ENCODE assay signal across 1 cellular context in the genomic region with DNA sequence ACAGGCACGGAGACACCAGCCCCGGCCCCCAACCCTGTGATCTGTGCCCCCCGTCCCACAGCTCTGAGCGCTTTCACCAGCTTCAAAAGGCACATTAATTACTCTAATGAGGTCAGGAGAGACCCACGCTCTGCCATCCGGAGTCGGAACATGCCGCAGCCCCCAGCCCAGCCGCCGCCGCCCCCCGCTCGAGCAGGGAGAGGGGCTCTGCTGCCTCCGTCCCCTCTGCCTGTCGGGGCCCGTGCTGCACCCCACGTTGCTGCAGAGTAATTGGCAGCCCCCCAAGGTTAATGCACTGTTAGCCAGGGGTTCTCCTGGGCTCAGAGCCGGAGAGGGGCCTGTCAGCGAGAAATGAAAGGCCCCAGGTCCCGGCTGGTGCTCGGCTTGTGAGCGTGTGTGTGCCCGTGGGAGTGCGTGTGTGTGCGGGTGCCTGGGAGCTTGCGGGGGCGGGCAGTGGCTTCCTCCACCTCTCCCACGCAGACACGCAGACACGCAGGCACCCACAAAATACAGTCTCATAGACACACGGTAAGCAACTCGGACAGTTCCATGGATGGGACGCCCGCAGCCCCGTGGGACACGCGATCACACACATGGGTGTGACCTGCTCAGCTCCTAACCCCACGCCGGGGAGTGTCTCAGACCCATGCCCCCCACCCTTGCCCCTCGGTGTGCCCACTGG.
TF ChIP-seq lines count a peak whose summit lies in the region.

No MANE protein-coding gene starts in this region.

TF ChIP-seq in HepG2, 621 proteins besides CTCF, POLR2A, EP300 and RAD21:
- TF ChIP-seq RBFOX2 (IDR thresholded peaks at IDR 0.05; ENCODE audit: low read depth, low read length) (peak; percentile 37; the same call in 1 of the 2 replicates), AGO1 (IDR thresholded peaks at IDR 0.05; ENCODE audit: low read depth, low read length, poor library complexity, severe bottlenecking) (peak; percentile 44), AGO2 (optimal IDR thresholded peaks at IDR 0.05; ENCODE audit: low read depth, low read length) (peak; percentile 82)
- TF ChIP-seq, protein P1, sequence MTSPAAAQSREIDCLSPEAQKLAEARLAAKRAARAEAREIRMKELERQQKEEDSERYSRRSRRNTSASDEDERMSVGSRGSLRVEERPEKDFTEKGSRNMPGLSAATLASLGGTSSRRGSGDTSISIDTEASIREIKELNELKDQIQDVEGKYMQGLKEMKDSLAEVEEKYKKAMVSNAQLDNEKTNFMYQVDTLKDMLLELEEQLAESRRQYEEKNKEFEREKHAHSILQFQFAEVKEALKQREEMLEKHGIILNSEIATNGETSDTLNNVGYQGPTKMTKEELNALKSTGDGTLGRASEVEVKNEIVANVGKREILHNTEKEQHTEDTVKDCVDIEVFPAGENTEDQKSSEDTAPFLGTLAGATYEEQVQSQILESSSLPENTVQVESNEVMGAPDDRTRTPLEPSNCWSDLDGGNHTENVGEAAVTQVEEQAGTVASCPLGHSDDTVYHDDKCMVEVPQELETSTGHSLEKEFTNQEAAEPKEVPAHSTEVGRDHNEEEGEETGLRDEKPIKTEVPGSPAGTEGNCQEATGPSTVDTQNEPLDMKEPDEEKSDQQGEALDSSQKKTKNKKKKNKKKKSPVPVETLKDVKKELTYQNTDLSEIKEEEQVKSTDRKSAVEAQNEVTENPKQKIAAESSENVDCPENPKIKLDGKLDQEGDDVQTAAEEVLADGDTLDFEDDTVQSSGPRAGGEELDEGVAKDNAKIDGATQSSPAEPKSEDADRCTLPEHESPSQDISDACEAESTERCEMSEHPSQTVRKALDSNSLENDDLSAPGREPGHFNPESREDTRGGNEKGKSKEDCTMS (CRISPR knock-in tag; conservative IDR thresholded peaks at IDR 0.05) = no peak
